Comparison of ENCODE assay signal across 1 cellular context in the genomic region with DNA sequence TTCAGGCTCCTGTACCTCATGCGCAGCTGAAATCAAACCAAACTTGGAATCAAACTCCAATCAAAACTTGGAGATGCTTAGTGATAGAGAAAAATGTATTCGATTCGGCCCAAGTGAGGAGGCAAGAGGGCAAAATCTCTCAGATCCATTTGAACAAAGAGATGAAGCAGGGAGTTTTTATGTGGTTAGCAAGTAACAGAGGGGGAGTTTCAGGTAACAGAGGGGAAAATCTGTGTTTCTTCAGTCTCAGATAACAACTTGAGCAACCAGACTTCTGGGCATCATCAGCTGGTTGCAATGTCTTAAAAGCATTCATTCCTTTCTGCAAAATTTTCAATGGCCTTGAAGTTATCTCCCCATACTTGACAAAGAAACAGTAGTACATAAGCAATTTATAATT.
TF ChIP-seq lines count a peak whose summit lies in the region.

No MANE protein-coding gene starts in this region.

TF ChIP-seq in H1, 55 proteins besides CTCF, POLR2A, EP300 and RAD21 (continued from another document):
- TF ChIP-seq, protein P1, sequence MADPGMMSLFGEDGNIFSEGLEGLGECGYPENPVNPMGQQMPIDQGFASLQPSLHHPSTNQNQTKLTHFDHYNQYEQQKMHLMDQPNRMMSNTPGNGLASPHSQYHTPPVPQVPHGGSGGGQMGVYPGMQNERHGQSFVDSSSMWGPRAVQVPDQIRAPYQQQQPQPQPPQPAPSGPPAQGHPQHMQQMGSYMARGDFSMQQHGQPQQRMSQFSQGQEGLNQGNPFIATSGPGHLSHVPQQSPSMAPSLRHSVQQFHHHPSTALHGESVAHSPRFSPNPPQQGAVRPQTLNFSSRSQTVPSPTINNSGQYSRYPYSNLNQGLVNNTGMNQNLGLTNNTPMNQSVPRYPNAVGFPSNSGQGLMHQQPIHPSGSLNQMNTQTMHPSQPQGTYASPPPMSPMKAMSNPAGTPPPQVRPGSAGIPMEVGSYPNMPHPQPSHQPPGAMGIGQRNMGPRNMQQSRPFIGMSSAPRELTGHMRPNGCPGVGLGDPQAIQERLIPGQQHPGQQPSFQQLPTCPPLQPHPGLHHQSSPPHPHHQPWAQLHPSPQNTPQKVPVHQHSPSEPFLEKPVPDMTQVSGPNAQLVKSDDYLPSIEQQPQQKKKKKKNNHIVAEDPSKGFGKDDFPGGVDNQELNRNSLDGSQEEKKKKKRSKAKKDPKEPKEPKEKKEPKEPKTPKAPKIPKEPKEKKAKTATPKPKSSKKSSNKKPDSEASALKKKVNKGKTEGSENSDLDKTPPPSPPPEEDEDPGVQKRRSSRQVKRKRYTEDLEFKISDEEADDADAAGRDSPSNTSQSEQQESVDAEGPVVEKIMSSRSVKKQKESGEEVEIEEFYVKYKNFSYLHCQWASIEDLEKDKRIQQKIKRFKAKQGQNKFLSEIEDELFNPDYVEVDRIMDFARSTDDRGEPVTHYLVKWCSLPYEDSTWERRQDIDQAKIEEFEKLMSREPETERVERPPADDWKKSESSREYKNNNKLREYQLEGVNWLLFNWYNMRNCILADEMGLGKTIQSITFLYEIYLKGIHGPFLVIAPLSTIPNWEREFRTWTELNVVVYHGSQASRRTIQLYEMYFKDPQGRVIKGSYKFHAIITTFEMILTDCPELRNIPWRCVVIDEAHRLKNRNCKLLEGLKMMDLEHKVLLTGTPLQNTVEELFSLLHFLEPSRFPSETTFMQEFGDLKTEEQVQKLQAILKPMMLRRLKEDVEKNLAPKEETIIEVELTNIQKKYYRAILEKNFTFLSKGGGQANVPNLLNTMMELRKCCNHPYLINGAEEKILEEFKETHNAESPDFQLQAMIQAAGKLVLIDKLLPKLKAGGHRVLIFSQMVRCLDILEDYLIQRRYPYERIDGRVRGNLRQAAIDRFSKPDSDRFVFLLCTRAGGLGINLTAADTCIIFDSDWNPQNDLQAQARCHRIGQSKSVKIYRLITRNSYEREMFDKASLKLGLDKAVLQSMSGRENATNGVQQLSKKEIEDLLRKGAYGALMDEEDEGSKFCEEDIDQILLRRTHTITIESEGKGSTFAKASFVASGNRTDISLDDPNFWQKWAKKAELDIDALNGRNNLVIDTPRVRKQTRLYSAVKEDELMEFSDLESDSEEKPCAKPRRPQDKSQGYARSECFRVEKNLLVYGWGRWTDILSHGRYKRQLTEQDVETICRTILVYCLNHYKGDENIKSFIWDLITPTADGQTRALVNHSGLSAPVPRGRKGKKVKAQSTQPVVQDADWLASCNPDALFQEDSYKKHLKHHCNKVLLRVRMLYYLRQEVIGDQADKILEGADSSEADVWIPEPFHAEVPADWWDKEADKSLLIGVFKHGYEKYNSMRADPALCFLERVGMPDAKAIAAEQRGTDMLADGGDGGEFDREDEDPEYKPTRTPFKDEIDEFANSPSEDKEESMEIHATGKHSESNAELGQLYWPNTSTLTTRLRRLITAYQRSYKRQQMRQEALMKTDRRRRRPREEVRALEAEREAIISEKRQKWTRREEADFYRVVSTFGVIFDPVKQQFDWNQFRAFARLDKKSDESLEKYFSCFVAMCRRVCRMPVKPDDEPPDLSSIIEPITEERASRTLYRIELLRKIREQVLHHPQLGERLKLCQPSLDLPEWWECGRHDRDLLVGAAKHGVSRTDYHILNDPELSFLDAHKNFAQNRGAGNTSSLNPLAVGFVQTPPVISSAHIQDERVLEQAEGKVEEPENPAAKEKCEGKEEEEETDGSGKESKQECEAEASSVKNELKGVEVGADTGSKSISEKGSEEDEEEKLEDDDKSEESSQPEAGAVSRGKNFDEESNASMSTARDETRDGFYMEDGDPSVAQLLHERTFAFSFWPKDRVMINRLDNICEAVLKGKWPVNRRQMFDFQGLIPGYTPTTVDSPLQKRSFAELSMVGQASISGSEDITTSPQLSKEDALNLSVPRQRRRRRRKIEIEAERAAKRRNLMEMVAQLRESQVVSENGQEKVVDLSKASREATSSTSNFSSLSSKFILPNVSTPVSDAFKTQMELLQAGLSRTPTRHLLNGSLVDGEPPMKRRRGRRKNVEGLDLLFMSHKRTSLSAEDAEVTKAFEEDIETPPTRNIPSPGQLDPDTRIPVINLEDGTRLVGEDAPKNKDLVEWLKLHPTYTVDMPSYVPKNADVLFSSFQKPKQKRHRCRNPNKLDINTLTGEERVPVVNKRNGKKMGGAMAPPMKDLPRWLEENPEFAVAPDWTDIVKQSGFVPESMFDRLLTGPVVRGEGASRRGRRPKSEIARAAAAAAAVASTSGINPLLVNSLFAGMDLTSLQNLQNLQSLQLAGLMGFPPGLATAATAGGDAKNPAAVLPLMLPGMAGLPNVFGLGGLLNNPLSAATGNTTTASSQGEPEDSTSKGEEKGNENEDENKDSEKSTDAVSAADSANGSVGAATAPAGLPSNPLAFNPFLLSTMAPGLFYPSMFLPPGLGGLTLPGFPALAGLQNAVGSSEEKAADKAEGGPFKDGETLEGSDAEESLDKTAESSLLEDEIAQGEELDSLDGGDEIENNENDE (IDR thresholded peaks at IDR 0.05; ENCODE audit: insufficient replicate concordance, low read length) = no peak
- TF ChIP-seq SIN3A (conservative IDR thresholded peaks at IDR 0.05 in 1 of 2, IDR thresholded peaks at IDR 0.05 in 1 of 2; ENCODE audit: low read depth in 1 of 2, low read length in 2 of 2) = no peak
TF ChIP-seq in H1: peak in this region for 0.
